6 cellular contexts compared by ENCODE assay signal in genomic region chr20:21258411-21258810, GRCh38.
"Had no signal": no experiment of that assay in that cellular context is flagged by ENCODE, and none has a peak within 500 bp of the region (broad histone marks: within the 10 kb centered on the region; RNA-seq: fewer than 3 reads in every experiment).

No MANE protein-coding gene starts in this region.

- FAIRE-seq: HTR-8/SVneo, K562 had no signal

- H3K27ac ChIP-seq: HL-60 had no signal

- H3K4me3 ChIP-seq: K562 had no signal

- ATAC-seq: K562 had no signal

- DNase-seq: IMR-90, KBM-7, KG1 had no signal
